ENCODE assay signal across 26 cellular contexts in genomic region chr6:16989382-16989781, GRCh38.
DNase-seq lines count a peak whose midpoint lies in the region; ATAC-seq and TF ChIP-seq lines count a peak whose summit lies in the region.
"Had no signal": no experiment of that assay in that cellular context is flagged by ENCODE, and none has a peak within 500 bp of the region (broad histone marks: within the 10 kb centered on the region; RNA-seq: fewer than 3 reads in every experiment).

No MANE protein-coding gene starts in this region.

- intact Hi-C loops in aorta (cut with DNase I), result no loop called here

- DNase-seq in BJ (ENCODE audit: low read depth) (no peak), endodermal cell (no peak), mesendoderm (peak; percentile 11), neural progenitor cell (ENCODE audit: low spot score) (no peak), aorta (no peak), left lobe of liver (ENCODE audit: low spot score) (no peak)
- DNase-seq: AML-193; C1 segment of cervical spinal cord; CD4-positive, alpha-beta memory T cell; CD4-positive, CD25-positive, alpha-beta regulatory T cell; CD8-positive, alpha-beta memory T cell; COR-L47; DMS 273 treated with DMSO at 0.1 percent for 48 hours; DMS153; DMS53; DMS79; DND-41; EL; GDM1 had no signal

- TF ChIP-seq CTCF in BJ (IDR thresholded peaks at IDR 0.05; ENCODE audit: insufficient read depth, low read depth, low read length) (0 out of 2 replicates have a peak, but pooled peaks have one; percentile 6), endodermal cell (conservative IDR thresholded peaks at IDR 0.05) (peak; percentile 20), neural progenitor cell (IDR thresholded peaks at IDR 0.05) (peak; percentile 4)

- H3K36me3 Mint-ChIP-seq in endodermal cell (ENCODE audit: low read depth), result no peaks in the 10 kb centered on the region
- peaks cover 4% of the 10 kb centered on the region for H3K36me3 Mint-ChIP-seq in neural progenitor cell
- H3K36me3 Mint-ChIP-seq: CD14-positive monocyte; CD4-positive, CD25-positive, alpha-beta regulatory T cell had no signal

- H3K4me3 ChIP-seq in BJ (ENCODE audit: low read depth, low read length) (no peak overlapping the region), endodermal cell (ENCODE audit: low read length) (no peak overlapping the region), mesendoderm (ENCODE audit: low read length) (no peak overlapping the region), neural progenitor cell (no peak overlapping the region), aorta (ENCODE audit: low read length in 2 of 2) (no peak overlapping the region)
- H3K4me3 ChIP-seq: A549, BLaER1, GM12878 had no signal

- no peaks in the 10 kb centered on the region for H4K20me1 ChIP-seq in neural progenitor cell (ENCODE audit: low read depth)
- H4K20me1 ChIP-seq: BLaER1 had no signal

- no peak overlapping the region for H3K56ac ChIP-seq in mesendoderm (ENCODE audit: low read length)

- H3K18ac ChIP-seq in mesendoderm (ENCODE audit: low read length), result no peak overlapping the region

- H3K27ac Mint-ChIP-seq in endodermal cell (no peak overlapping the region), neural progenitor cell (no peak overlapping the region)
- H3K27ac Mint-ChIP-seq: B cell; CD4-positive, alpha-beta memory T cell; CD4-positive, CD25-positive, alpha-beta regulatory T cell; CD8-positive, alpha-beta memory T cell had no signal

- CTCF ChIA-PET in BJ (lab: Yijun Ruan, JAX), result no interaction called here

- no peak overlapping the region for H4K8ac ChIP-seq in mesendoderm (ENCODE audit: low read depth, low read length)

- no peak overlapping the region for H3K27ac ChIP-seq in endodermal cell (ENCODE audit: low read depth, low read length)
- H3K27ac ChIP-seq in mesendoderm (ENCODE audit: low read depth, low read length), result no peak overlapping the region
- H3K27ac ChIP-seq in neural progenitor cell, result no peak overlapping the region
- H3K27ac ChIP-seq in aorta (ENCODE audit: low read depth in 1 of 2, low read length in 2 of 2), result no peak overlapping the region
- H3K27ac ChIP-seq: 22Rv1, A549, BLaER1 had no signal

- 92% methylated on average over 2 of the region's 2 CpGs for WGBS in endodermal cell (ENCODE audit: insufficient coverage in 1 of 2, insufficient read length in 1 of 2), 2 experiments
- WGBS in mesendoderm (ENCODE audit: extremely low coverage, insufficient coverage, low lambda C conversion rate), result no CpG with 5 or more reads among the region's 2 CpGs
- WGBS in aorta, 2 donors, result 56 to 92% methylated on average over 2 of the region's 2 CpGs

- POLR2A ChIA-PET in BJ (lab: Charles Lee), result no interaction called here

- H3K9ac ChIP-seq in endodermal cell (ENCODE audit: extremely low read depth, low read length, poor library complexity, severe bottlenecking) (no peak overlapping the region), mesendoderm (ENCODE audit: low read length) (no peak overlapping the region), neural progenitor cell (no peak overlapping the region)
- H3K9ac ChIP-seq: BLaER1 had no signal

- H3K4me1 ChIP-seq in endodermal cell (ENCODE audit: control insufficient read depth, insufficient read depth, low read length) (no peaks in the 10 kb centered on the region), mesendoderm (ENCODE audit: control insufficient read depth, low read depth, low read length) (no peaks in the 10 kb centered on the region), neural progenitor cell (peaks cover 8% of the 10 kb centered on the region), aorta (ENCODE audit: control insufficient read depth in 1 of 2, insufficient read depth in 2 of 2, low read length in 2 of 2) (no peaks in the 10 kb centered on the region)
- H3K4me1 ChIP-seq: A549 had no signal

- H3K23ac ChIP-seq in mesendoderm (ENCODE audit: low read length), result no peak overlapping the region

- no peak overlapping the region for H3K4ac ChIP-seq in mesendoderm (ENCODE audit: low read depth, low read length)

- no peak overlapping the region for H2AK5ac ChIP-seq in mesendoderm (ENCODE audit: low read length)

- peaks cover 7% of the 10 kb centered on the region for H3K27me3 Mint-ChIP-seq in endodermal cell (ENCODE audit: insufficient read depth)
- H3K27me3 Mint-ChIP-seq in neural progenitor cell (ENCODE audit: insufficient read depth, low read depth), result peaks cover 2% of the 10 kb centered on the region

- H3K4me2 ChIP-seq in mesendoderm (ENCODE audit: low read length) (no peak overlapping the region), neural progenitor cell (no peak overlapping the region)
- H3K4me2 ChIP-seq: A549, BLaER1 had no signal

- peaks cover 14% of the 10 kb centered on the region for H3K9me3 ChIP-seq in endodermal cell (ENCODE audit: control insufficient read depth, low read length)
- no peaks in the 10 kb centered on the region for H3K9me3 ChIP-seq in neural progenitor cell (ENCODE audit: low read depth)
- H3K9me3 ChIP-seq in aorta (ENCODE audit: control insufficient read depth, low read length), result peaks cover 2% of the 10 kb centered on the region

- H3K79me1 ChIP-seq in mesendoderm (ENCODE audit: low read length), result no peaks in the 10 kb centered on the region

- no peak overlapping the region for H2BK15ac ChIP-seq in mesendoderm (replicated peaks; ENCODE audit: low read depth)

- no peak for ATAC-seq in aorta (ENCODE audit: low FRiP score)
- no peak for ATAC-seq in GM19452 (IDR thresholded peaks at IDR 0.05; ENCODE audit: unreplicated experiment)
- no peak for ATAC-seq in left lobe of liver
- ATAC-seq: A549, GM12878 had no signal

- H3K4me1 Mint-ChIP-seq in endodermal cell (no peaks in the 10 kb centered on the region), neural progenitor cell (peaks cover 5% of the 10 kb centered on the region)
- H3K4me1 Mint-ChIP-seq: B cell had no signal

- H3K9me3 Mint-ChIP-seq in endodermal cell, result peaks cover 24% of the 10 kb centered on the region
- peaks cover 10% of the 10 kb centered on the region for H3K9me3 Mint-ChIP-seq in neural progenitor cell

- no peak overlapping the region for H4K5ac ChIP-seq in mesendoderm (ENCODE audit: low read length)

- no peak overlapping the region for H2AFZ ChIP-seq in neural progenitor cell (replicated peaks)

- no peaks in the 10 kb centered on the region for H3F3A ChIP-seq in neural progenitor cell (ENCODE audit: low read depth)

- H3K79me2 ChIP-seq in mesendoderm (ENCODE audit: control insufficient read depth, insufficient read depth, low read length) (no peaks in the 10 kb centered on the region), neural progenitor cell (ENCODE audit: low read depth) (no peaks in the 10 kb centered on the region)

- H3K27me3 ChIP-seq in BJ (ENCODE audit: control insufficient read depth, insufficient read depth, low read length) (no peaks in the 10 kb centered on the region), endodermal cell (ENCODE audit: control insufficient read depth, insufficient read depth, low read length, poor library complexity, severe bottlenecking) (peaks cover 5% of the 10 kb centered on the region), mesendoderm (ENCODE audit: insufficient read depth, low read length, poor library complexity) (no peaks in the 10 kb centered on the region), neural progenitor cell (no peaks in the 10 kb centered on the region), aorta (ENCODE audit: control insufficient read depth in 1 of 2, insufficient read depth in 2 of 2, low read length in 1 of 2) (no peaks in the 10 kb centered on the region)
- H3K27me3 ChIP-seq: BLaER1 had no signal

- H3K36me3 ChIP-seq in BJ (ENCODE audit: control insufficient read depth, insufficient read depth, low read length), result no peaks in the 10 kb centered on the region
- H3K36me3 ChIP-seq in endodermal cell (ENCODE audit: control insufficient read depth, insufficient read depth, low read length), result no peaks in the 10 kb centered on the region
- no peaks in the 10 kb centered on the region for H3K36me3 ChIP-seq in mesendoderm (ENCODE audit: control insufficient read depth, insufficient read depth, low read length)
- H3K36me3 ChIP-seq in neural progenitor cell, result no peaks in the 10 kb centered on the region
- H3K36me3 ChIP-seq in aorta (ENCODE audit: control insufficient read depth in 1 of 2, insufficient read depth in 2 of 2, low read length in 1 of 2), result no peaks in the 10 kb centered on the region
- H3K36me3 ChIP-seq: BLaER1 had no signal

- no peak overlapping the region for H2BK120ac ChIP-seq in mesendoderm (ENCODE audit: low read depth, low read length)

- no peak overlapping the region for H3K4me3 Mint-ChIP-seq in endodermal cell
- H3K4me3 Mint-ChIP-seq in neural progenitor cell, result no peak overlapping the region
- H3K4me3 Mint-ChIP-seq: B cell; CD14-positive monocyte; CD4-positive, alpha-beta memory T cell; CD4-positive, CD25-positive, alpha-beta regulatory T cell; CD8-positive, alpha-beta memory T cell had no signal

- no peak overlapping the region for H2BK5ac ChIP-seq in mesendoderm (ENCODE audit: low read length)
